ENCODE assay signal across 9 cellular contexts in genomic region chr11:122668562-122669090, GRCh38. TPM values are rescaled to one million over a fixed set of nuclear protein-coding genes. Genes with fewer than 3 reads are reported as not detected.
A peak's percentile ranks its signal among the peaks of the same experiment; 100 is the strongest.
DNase-seq lines count a peak whose midpoint lies in the region; ATAC-seq and TF ChIP-seq lines count a peak whose summit lies in the region.
"Had no signal": no experiment of that assay in that cellular context is flagged by ENCODE, and none has a peak within 500 bp of the region (broad histone marks: within the 10 kb centered on the region; RNA-seq: fewer than 3 reads in every experiment).

No MANE protein-coding gene starts in this region.

- POLR2A ChIA-PET in T-cell (lab: Charles Lee) (no interaction called here), GM10248 (lab: Yijun Ruan, JAX) (no interaction called here)

- peak overlapping the region; percentile 80 for H3K9ac ChIP-seq in BLaER1

- no peaks in the 10 kb centered on the region for H3K9me3 ChIP-seq in BLaER1
- H3K9me3 ChIP-seq: SJCRH30 had no signal

- peak overlapping the region; percentile 96 for H3K27ac ChIP-seq in BLaER1
- H3K27ac ChIP-seq: SJCRH30 had no signal

- no peaks in the 10 kb centered on the region for H3K27me3 ChIP-seq in BLaER1
- H3K27me3 ChIP-seq: SJCRH30 had no signal

- peak overlapping the region; percentile 98 for H3K4me2 ChIP-seq in BLaER1

- peak overlapping the region; percentile 13 to 42 (median 38) for H3K4me3 Mint-ChIP-seq in T-cell

- peaks cover 3 to 4% (median 4%) of the 10 kb centered on the region in 3 donors for H3K9me3 Mint-ChIP-seq in T-cell

- peak; percentile 62 to 76 (median 74) for ATAC-seq in T-cell (replicated peaks in 1 of 4)

- H3K36me3 Mint-ChIP-seq in T-cell: peaks cover 21% of the 10 kb centered on the region

- peaks cover 95% of the 10 kb centered on the region for H3K4me1 ChIP-seq in BLaER1
- H3K4me1 ChIP-seq: SJCRH30 had no signal

- peak overlapping the region; percentile 53 for H3K4me3 ChIP-seq in BLaER1
- H3K4me3 ChIP-seq in foreskin fibroblast (ENCODE audit: low read depth in 1 of 2, low read length in 2 of 2): no peak overlapping the region
- H3K4me3 ChIP-seq: SJCRH30 had no signal

- CTCF ChIA-PET in T-cell (lab: Charles Lee) (interaction anchor here in 1 of 2 donors (0.6 to 2.2 kb wide), 4 partner anchors 10 to 92 kb away, joined by 3 to 8 read pairs (median 4); partner anchors contain the start of gene UBASH3B), GM10248 (lab: Yijun Ruan, JAX) (interaction anchor here (1.1 to 3.0 kb wide), 3 partner anchors 12 to 77 kb away, joined by 3 to 10 read pairs (median 6); partner anchors contain the start of gene UBASH3B)

- intact Hi-C loops in posterior cingulate gyrus (cut with DNase I): no loop called here

- H3K27me3 Mint-ChIP-seq in T-cell: no peaks in the 10 kb centered on the region

- TF ChIP-seq CTCF in foreskin fibroblast (IDR thresholded peaks at IDR 0.05; ENCODE audit: low read depth, low read length) (no peak), GM10248 (IDR thresholded peaks at IDR 0.05; ENCODE audit: control extremely low read depth, extremely low read depth, low read depth, missing control alignments) (no peak)

- peak overlapping the region; percentile 95 to 96 for H3K27ac Mint-ChIP-seq in T-cell

- DNase-seq in HT1080 (ENCODE audit: low read depth) (peak; percentile 97), T-cell (peak in 1 of 34 experiments; percentile 9), foreskin fibroblast (peak; percentile 83 to 87), islet precursor cell (no peak), HPDE6-E6E7 (ENCODE audit: extremely low spot score) (no peak), posterior cingulate gyrus (no peak), GM10248 (ENCODE audit: extremely low spot score) (no peak)

- H3K36me3 ChIP-seq in BLaER1: peaks cover 70% of the 10 kb centered on the region
- H3K36me3 ChIP-seq: SJCRH30 had no signal

- peaks cover 16% of the 10 kb centered on the region for H4K20me1 ChIP-seq in BLaER1

- H3K4me1 Mint-ChIP-seq in T-cell: peaks cover 77 to 86% (median 82%) of the 10 kb centered on the region in 3 donors

RNA-seq across cellular contexts. Expression of gene UBASH3B, which starts 13.1 kb away (rescaled TPM):
- total RNA-seq in HT1080 (2014; rRNA removed; shearing (Covaris generic)): 99.8 and 175 TPM in 2 replicates
- polyA plus RNA-seq in HT1080 (2015; cell fraction: cytosol; rRNA removed): 51.5 and 55.4 TPM in 2 replicates
- 34.2 and 39.1 TPM in 2 replicates for polyA plus RNA-seq in HT1080 (2015; cell fraction: nucleus; rRNA removed)
- 10 to 100 TPM; 29.7 to 44.0 (median 36.8) TPM for total RNA-seq in T-cell

Comparison
In these comparisons a context has a peak if more than half of its experiments do, and no peak if none do; other contexts are left out.
1. DNase-seq: peak in HT1080 (single experiment) and foreskin fibroblast (2 of 2); none in islet precursor cell (single experiment), HPDE6-E6E7 (single experiment), posterior cingulate gyrus (0 of 10) and GM10248 (single experiment).